In genomic region chr18:5640939-5641338, GRCh38 we compare ENCODE assay signal across 20 cellular contexts.
DNase-seq lines count a peak whose midpoint lies in the region; ATAC-seq, FAIRE-seq and TF ChIP-seq lines count a peak whose summit lies in the region.
"Had no signal": no experiment of that assay in that cellular context is flagged by ENCODE, and none has a peak within 500 bp of the region (broad histone marks: within the 10 kb centered on the region; RNA-seq: fewer than 3 reads in every experiment).

No MANE protein-coding gene starts in this region.

- H3K23ac ChIP-seq in trophoblast cell (ENCODE audit: low read length) = no peak overlapping the region

- H3K4me3 Mint-ChIP-seq in WTC11 = no peak overlapping the region
- H3K4me3 Mint-ChIP-seq: CD4-positive, alpha-beta memory T cell had no signal

- peak overlapping the region; percentile 79 for H4K91ac ChIP-seq in trophoblast cell (ENCODE audit: low read depth, low read length)

- no peaks in the 10 kb centered on the region for H3K9me3 Mint-ChIP-seq in WTC11
- H3K9me3 Mint-ChIP-seq: CD4-positive, alpha-beta memory T cell had no signal

- H4K12ac ChIP-seq in trophoblast cell (ENCODE audit: low read depth, low read length) = no peak overlapping the region

- TF ChIP-seq CTCF in WTC11 (IDR thresholded peaks at IDR 0.05) (no peak), endothelial cell of umbilical vein (IDR thresholded peaks at IDR 0.05; ENCODE audit: extremely low read depth in 1 of 2, insufficient read depth in 1 of 2, low read depth in 1 of 2, low read length in 2 of 2) (no peak), Peyer's patch (IDR thresholded peaks at IDR 0.05) (no peak)

- H4K8ac ChIP-seq in trophoblast cell (ENCODE audit: low read depth, low read length) = peak overlapping the region; percentile 78

- H3K27ac ChIP-seq in endothelial cell of umbilical vein (ENCODE audit: insufficient read depth, low read depth, low read length) (no peak overlapping the region), trophoblast cell (ENCODE audit: low read depth, low read length) (peak overlapping the region; percentile 57), Peyer's patch (no peak overlapping the region)
- H3K27ac ChIP-seq: A549 had no signal

- peak overlapping the region; percentile 72 for H2BK120ac ChIP-seq in trophoblast cell (ENCODE audit: insufficient read depth, low read length, poor library complexity)

- no peak overlapping the region for H3K4me2 ChIP-seq in endothelial cell of umbilical vein (ENCODE audit: insufficient read depth, low read length)
- no peak overlapping the region for H3K4me2 ChIP-seq in trophoblast cell (ENCODE audit: low read length)
- H3K4me2 ChIP-seq: A549 had no signal

- DNase-seq in WTC11 (ENCODE audit: low spot score) (no peak), endothelial cell of umbilical vein (ENCODE audit: low read depth, low spot score) (no peak), trophoblast cell (no peak), Peyer's patch (no peak), DMS 273 treated with DMSO at 0.1 percent for 48 hours (lab: John Stamatoyannopoulos, UW) (no peak), activated gamma-delta T cell (lab: John Stamatoyannopoulos, UW) (no peak)
- DNase-seq: 8988T; C1 segment of cervical spinal cord; Calu3; CD4-positive, alpha-beta memory T cell; COR-L47; DMS153; DND-41; GDM1; GOT3; H7; HCEC 1CT had no signal

- dilution Hi-C loops in endothelial cell of umbilical vein (cut with MboI; ENCODE audit: extremely low pct_ligation_motif_present, low sequenced_read_pairs) = no loop called here

- H3K79me1 ChIP-seq in trophoblast cell (ENCODE audit: low read length) = peaks cover 12% of the 10 kb centered on the region

- H3K9me3 ChIP-seq in endothelial cell of umbilical vein (replicated peaks; ENCODE audit: control insufficient read depth, insufficient read depth, low read length) = no peaks in the 10 kb centered on the region
- H3K9me3 ChIP-seq in trophoblast cell (ENCODE audit: insufficient read depth, low read depth, low read length) = no peaks in the 10 kb centered on the region
- H3K9me3 ChIP-seq in Peyer's patch = no peaks in the 10 kb centered on the region
- H3K9me3 ChIP-seq: A549 had no signal

- no peaks in the 10 kb centered on the region for H3K36me3 Mint-ChIP-seq in WTC11
- H3K36me3 Mint-ChIP-seq: CD4-positive, alpha-beta memory T cell had no signal

- peak overlapping the region; percentile 95 for H2BK12ac ChIP-seq in trophoblast cell (ENCODE audit: low read length)

- peak overlapping the region; percentile 94 for H2AK5ac ChIP-seq in trophoblast cell (ENCODE audit: low read length)

- ATAC-seq in WTC11 = peak; percentile 77; the same call in 1 of the 2 replicates
- ATAC-seq: A549, GM12878 had no signal

- H3K27me3 ChIP-seq in endothelial cell of umbilical vein (ENCODE audit: control insufficient read depth in 2 of 2, insufficient read depth in 2 of 2, low read length in 2 of 2) (peaks cover 6 to 11% of the 10 kb centered on the region in 2 experiments), trophoblast cell (ENCODE audit: insufficient read depth, low read length) (no peaks in the 10 kb centered on the region), Peyer's patch (no peaks in the 10 kb centered on the region)

- no peak for TF ChIP-seq POLR2A in endothelial cell of umbilical vein (IDR thresholded peaks at IDR 0.05; ENCODE audit: low read depth, low read length)
- no peak for TF ChIP-seq POLR2A in Peyer's patch (IDR thresholded peaks at IDR 0.05)

- no TSS peak for BruUV-seq in endothelial cell of umbilical vein (replicated peaks; lab: Mats Ljungman, UMichigan)

- no peaks in the 10 kb centered on the region for H3K36me3 ChIP-seq in endothelial cell of umbilical vein (ENCODE audit: control insufficient read depth in 2 of 2, extremely low read depth in 1 of 2, insufficient read depth in 2 of 2, low read length in 2 of 2)
- H3K36me3 ChIP-seq in trophoblast cell (ENCODE audit: control insufficient read depth in 1 of 2, insufficient read depth in 2 of 2, low read length in 2 of 2) = no peaks in the 10 kb centered on the region
- no peaks in the 10 kb centered on the region for H3K36me3 ChIP-seq in Peyer's patch

- CTCF ChIA-PET in WTC11 (lab: Charles Lee) = interaction anchor here (1.0 to 1.1 kb wide), 2 partner anchors 16 to 578 kb away, joined by 3 read pairs; no protein-coding TSS in a partner anchor
- CTCF ChIA-PET in endothelial cell of umbilical vein (lab: Charles Lee) = no interaction called here

- peak overlapping the region; percentile 12 for H2BK5ac ChIP-seq in trophoblast cell (ENCODE audit: low read depth, low read length, poor library complexity)

- no peaks in the 10 kb centered on the region for H3K9me1 ChIP-seq in endothelial cell of umbilical vein (replicated peaks; ENCODE audit: control insufficient read depth, extremely low read depth, insufficient read depth, low read length)

- H3K4me1 ChIP-seq in endothelial cell of umbilical vein (ENCODE audit: control insufficient read depth, extremely low read depth, insufficient read depth, low read length) (no peaks in the 10 kb centered on the region), trophoblast cell (ENCODE audit: control insufficient read depth in 1 of 2, insufficient read depth in 2 of 2, low read length in 2 of 2) (peaks cover 11 to 17% of the 10 kb centered on the region in 2 experiments), Peyer's patch (no peaks in the 10 kb centered on the region)
- H3K4me1 ChIP-seq: A549 had no signal

- no peak overlapping the region for H3K4me3 ChIP-seq in endothelial cell of umbilical vein (replicated peaks in 1 of 3; ENCODE audit: insufficient read depth in 1 of 3, low read depth in 1 of 3, low read length in 3 of 3)
- H3K4me3 ChIP-seq in trophoblast cell (ENCODE audit: low read depth, low read length) = no peak overlapping the region
- no peak overlapping the region for H3K4me3 ChIP-seq in Peyer's patch
- H3K4me3 ChIP-seq: A549, GM12878 had no signal

- peak overlapping the region; percentile 61; the same call in 1 of the 2 replicates for H3K27ac Mint-ChIP-seq in WTC11

- H3K79me2 ChIP-seq in endothelial cell of umbilical vein (ENCODE audit: control insufficient read depth, insufficient read depth, low read length) (no peaks in the 10 kb centered on the region), trophoblast cell (ENCODE audit: control insufficient read depth, insufficient read depth, low read length, poor library complexity) (peaks cover 4% of the 10 kb centered on the region)

- H3K9ac ChIP-seq in endothelial cell of umbilical vein (replicated peaks; ENCODE audit: extremely low read depth, insufficient read depth, low read length) (no peak overlapping the region), trophoblast cell (ENCODE audit: low read length) (no peak overlapping the region)

- POLR2A ChIA-PET in WTC11 (lab: Charles Lee) (no interaction called here), endothelial cell of umbilical vein (lab: Charles Lee) (no interaction called here)

- no peaks in the 10 kb centered on the region for H4K20me1 ChIP-seq in endothelial cell of umbilical vein (replicated peaks; ENCODE audit: control insufficient read depth, extremely low read depth, insufficient read depth, low read length)

- no peaks in the 10 kb centered on the region for H3K27me3 Mint-ChIP-seq in WTC11 (ENCODE audit: low read depth)

- peaks cover 26% of the 10 kb centered on the region for H3K4me1 Mint-ChIP-seq in WTC11
- H3K4me1 Mint-ChIP-seq: CD4-positive, alpha-beta memory T cell had no signal

- WGBS in trophoblast cell (ENCODE audit: extremely low coverage, insufficient coverage, insufficient read length) = no CpG with 5 or more reads among the region's 12 CpGs

- peak overlapping the region; percentile 72 for H3K18ac ChIP-seq in trophoblast cell (ENCODE audit: low read length)

- peak; percentile 15 for FAIRE-seq in endothelial cell of umbilical vein (lab: Jason Lieb, UNC)
- FAIRE-seq: A549, GM12878, GM19239 had no signal

- peak overlapping the region; percentile 90 for H3K14ac ChIP-seq in trophoblast cell (ENCODE audit: low read length)

- H2AFZ ChIP-seq in endothelial cell of umbilical vein (ENCODE audit: low read depth, low read length) (no peak overlapping the region), trophoblast cell (ENCODE audit: insufficient read depth, low read length, poor library complexity) (peak overlapping the region; percentile 59)

- intact Hi-C loops in endothelial cell of umbilical vein (cut with micrococcal nuclease) = no loop called here

- no peak overlapping the region for H3K4ac ChIP-seq in trophoblast cell (ENCODE audit: low read depth, low read length)

TF ChIP-seq in endothelial cell of umbilical vein, 7 proteins besides CTCF, POLR2A, EP300 and RAD21:
- TF ChIP-seq MAX (IDR thresholded peaks at IDR 0.05; ENCODE audit: insufficient read depth, insufficient read length) (no peak), GATA2 (IDR thresholded peaks at IDR 0.05; ENCODE audit: insufficient read depth, insufficient read length, low read depth, low read length) (no peak), POLR2AphosphoS5 (IDR thresholded peaks at IDR 0.05; ENCODE audit: insufficient read depth, low read depth, low read length) (no peak), EZH2 (IDR thresholded peaks at IDR 0.05; ENCODE audit: borderline replicate concordance, low read depth, low read length, severe bottlenecking) (no peak), FOS (IDR thresholded peaks at IDR 0.05; ENCODE audit: borderline replicate concordance, insufficient read depth, low read length) (no peak), JUN (IDR thresholded peaks at IDR 0.05; ENCODE audit: borderline replicate concordance, insufficient read depth, insufficient read length, low read depth) (no peak), MYC (IDR thresholded peaks at IDR 0.05; ENCODE audit: low read depth, low read length) (no peak)
